In genomic region chr5:42426036-42426435, GRCh38 we compare ENCODE assay signal across 27 cellular contexts. TPM values are rescaled to one million over a fixed set of nuclear protein-coding genes. Genes with fewer than 3 reads are reported as not detected.
"Had no signal": no experiment of that assay in that cellular context is flagged by ENCODE, and none has a peak within 500 bp of the region (broad histone marks: within the 10 kb centered on the region; RNA-seq: fewer than 3 reads in every experiment).

No MANE protein-coding gene starts in this region.

- DNase-seq: activated CD4-positive, alpha-beta T cell treated with anti-CD3 and anti-CD28 coated beads for 4 hours; activated CD4-positive, alpha-beta T cell treated with anti-CD3 and anti-CD28 coated beads, Interleukin-2, amount 50 U/mL, for 48 hours; activated CD8-positive, alpha-beta memory T cell treated with anti-CD3 and anti-CD28 coated beads for 24 hours; activated gamma-delta T cell; activated naive CD4-positive, alpha-beta T cell treated with anti-CD3 and anti-CD28 coated beads for 36 hours; activated T-cell treated with anti-CD3 and anti-CD28 coated beads for 4 hours; activated T-cell treated with anti-CD3 and anti-CD28 coated beads, Interleukin-2, amount 50 U/mL, for 48 hours; brain microvascular endothelial cell; Karpas-422; NCI-H1105 treated with DMSO at 0.1 percent for 48 hours; NCI-H1436 treated with DMSO at 0.1 percent for 48 hours; NCI-H187; NCI-H2081; NCI-H510A treated with DMSO at 0.1 percent for 48 hours; NCI-H69; NK-92 treated with Interleukin-12 subunit alpha and Interleukin-12 subunit beta, amount 100 ng/mL, for 24 hours; OCI-M1; RPMI8226; SK-N-SH; T-helper 1 cell had no signal

- ATAC-seq: activated CD4-positive, CD25-positive, alpha-beta regulatory T cell treated with anti-CD3 and anti-CD28 coated beads, Interleukin-2, amount 50 U/mL, for 24 hours; activated T-helper 17 cell treated with anti-CD3 and anti-CD28 coated beads, Interleukin-2, amount 50 U/mL, for 72 hours; Panc1; Right ventricle myocardium inferior had no signal

- H3K27me3 ChIP-seq: cardiac muscle cell had no signal

- H3K4me3 Mint-ChIP-seq: activated naive CD4-positive, alpha-beta T cell treated with anti-CD3 and anti-CD28 coated beads for 36 hours; activated naive CD8-positive, alpha-beta T cell; activated T-helper 17 cell treated with anti-CD3 and anti-CD28 coated beads, Interleukin-2, amount 50 U/mL, for 72 hours had no signal

- H3K9me3 Mint-ChIP-seq: activated naive CD4-positive, alpha-beta T cell treated with anti-CD3 and anti-CD28 coated beads for 36 hours had no signal

- H3K4me3 ChIP-seq: cardiac muscle cell had no signal

- H3K36me3 Mint-ChIP-seq: activated naive CD8-positive, alpha-beta T cell had no signal

- H3K27ac ChIP-seq: brain microvascular endothelial cell, cardiac muscle cell had no signal

- H3K4me1 Mint-ChIP-seq: activated T-helper 17 cell treated with anti-CD3 and anti-CD28 coated beads, Interleukin-2, amount 50 U/mL, for 72 hours had no signal

- H3K4me2 ChIP-seq: SK-N-SH had no signal

- H3K27ac Mint-ChIP-seq: activated naive CD4-positive, alpha-beta T cell treated with anti-CD3 and anti-CD28 coated beads for 36 hours; activated naive CD8-positive, alpha-beta T cell; activated T-helper 17 cell treated with anti-CD3 and anti-CD28 coated beads, Interleukin-2, amount 50 U/mL, for 72 hours had no signal

- H3K9ac ChIP-seq: SK-N-SH had no signal

- H3K36me3 ChIP-seq: brain microvascular endothelial cell, cardiac muscle cell had no signal

- H3K9me3 ChIP-seq: SK-N-SH had no signal

RNA-seq across cellular contexts. Expression of gene GHR, which starts 2.8 kb away (rescaled TPM):
- total RNA-seq: activated naive CD4-positive, alpha-beta T cell treated with anti-CD3 and anti-CD28 coated beads for 36 hours; activated T-helper 17 cell treated with anti-CD3 and anti-CD28 coated beads, Interleukin-2, amount 50 U/mL, for 72 hours; T-helper 2 cell treated with Interferon-gamma antibody and Interleukin-4, amounts not matched to agents 100 ng/mL and 5 ng/mL, for 36 hours had no signal
